2 cellular contexts compared by ENCODE assay signal in genomic region chr22:38861927-38862326, GRCh38.
TF ChIP-seq lines count a peak whose summit lies in the region.

No MANE protein-coding gene starts in this region.

TF ChIP-seq in GM23338, 12 proteins besides CTCF, POLR2A, EP300 and RAD21:
- TF ChIP-seq NANOG (IDR thresholded peaks at IDR 0.05; ENCODE audit: borderline replicate concordance) (no peak), REST (IDR thresholded peaks at IDR 0.05; ENCODE audit: unreplicated experiment) (no peak), ZNF114 (CRISPR knock-in tag; IDR thresholded peaks at IDR 0.05) (no peak), ETS1 (IDR thresholded peaks at IDR 0.05) (no peak), POLR2AphosphoS5 (IDR thresholded peaks at IDR 0.05; ENCODE audit: low read depth) (no peak), ZNF331 (CRISPR knock-in tag; IDR thresholded peaks at IDR 0.05; ENCODE audit: low read depth) (no peak), STAT1 (IDR thresholded peaks at IDR 0.05; ENCODE audit: unreplicated experiment) (no peak), EZH2phosphoT487 (IDR thresholded peaks at IDR 0.05; ENCODE audit: unreplicated experiment) (no peak), ZNF462 (CRISPR knock-in tag; IDR thresholded peaks at IDR 0.05) (no peak), EZH2 (IDR thresholded peaks at IDR 0.05; ENCODE audit: low read depth, unreplicated experiment) (no peak), CREB1 (CRISPR knock-in tag; IDR thresholded peaks at IDR 0.05; ENCODE audit: low read depth) (no peak), JUNB (IDR thresholded peaks at IDR 0.05; ENCODE audit: unreplicated experiment) (no peak)

TF ChIP-seq in K562, 482 proteins besides CTCF, POLR2A, EP300 and RAD21:
- TF ChIP-seq RBBP5 (IDR thresholded peaks at IDR 0.05; ENCODE audit: borderline replicate concordance, insufficient read depth, low read length, poor library complexity, severe bottlenecking) (no peak), ZKSCAN8 (CRISPR knock-in tag; IDR thresholded peaks at IDR 0.05) (peak; percentile 78; the same call in 1 of the 2 replicates)
